ENCODE assay signal across 23 cellular contexts in the genomic region with DNA sequence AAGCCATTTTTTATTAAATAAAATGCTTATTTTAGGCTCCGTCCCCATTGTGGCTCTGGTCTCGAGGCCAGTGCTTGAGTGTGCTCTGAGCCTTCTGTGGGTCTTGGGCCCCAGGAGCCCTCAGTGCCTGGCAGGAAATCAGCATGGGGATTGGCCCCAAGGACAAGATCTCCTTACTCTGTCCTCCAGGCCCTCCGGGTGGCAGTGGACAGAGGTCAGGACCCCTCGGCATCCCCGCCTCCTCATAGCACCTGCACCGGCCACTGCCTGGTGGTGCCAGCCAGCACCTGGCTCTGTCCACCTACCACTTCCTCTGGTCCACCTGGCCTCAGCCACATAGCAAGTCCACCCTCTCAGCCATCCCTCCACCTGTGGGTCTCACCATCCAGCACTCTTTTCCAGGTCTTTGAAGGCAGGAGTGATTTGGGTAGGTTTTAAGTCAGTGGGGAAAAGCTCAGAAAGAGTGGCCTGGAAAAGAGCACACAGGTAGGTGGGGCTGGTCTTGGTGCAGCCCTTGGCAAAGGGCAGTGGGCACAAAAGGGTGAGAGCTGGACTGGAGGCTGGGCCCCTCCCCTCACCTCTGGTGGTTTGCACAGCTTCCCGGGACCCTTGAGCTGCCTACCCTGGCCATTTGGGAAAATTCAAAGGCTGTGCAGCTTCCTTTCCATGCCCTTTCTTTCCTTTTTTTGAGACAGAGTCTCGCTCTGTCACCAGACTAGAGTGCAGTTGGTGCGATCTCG. TPM values are rescaled to one million over a fixed set of nuclear protein-coding genes. Genes with fewer than 3 reads are reported as not detected.
A peak's percentile ranks its signal among the peaks of the same experiment; 100 is the strongest.
DNase-seq lines count a peak whose midpoint lies in the region; ATAC-seq and TF ChIP-seq lines count a peak whose summit lies in the region.
"Had no signal": no experiment of that assay in that cellular context is flagged by ENCODE, and none has a peak within 500 bp of the region (broad histone marks: within the 10 kb centered on the region; RNA-seq: fewer than 3 reads in every experiment).

No MANE protein-coding gene starts in this region.

- H3K27me3 ChIP-seq in Loucy (ENCODE audit: insufficient read depth, low read length, poor library complexity, severe bottlenecking): peaks cover 13% of the 10 kb centered on the region
- peaks cover 22 to 40% (median 40%) of the 10 kb centered on the region in 3 donors for H3K27me3 ChIP-seq in sigmoid colon

- no peaks in the 10 kb centered on the region for H3K9me3 ChIP-seq in Loucy (ENCODE audit: insufficient read depth, low read depth, low read length)
- H3K9me3 ChIP-seq in sigmoid colon: no peaks in the 10 kb centered on the region

- TF ChIP-seq POLR2A in sigmoid colon (IDR thresholded peaks at IDR 0.05) (no peak), GM18505 (IDR thresholded peaks at IDR 0.05; ENCODE audit: borderline replicate concordance, extremely low read depth, insufficient read depth, insufficient read length) (no peak)

- H3K36me3 ChIP-seq in Loucy (ENCODE audit: insufficient read depth, low read length): peaks cover under 1% of the 10 kb centered on the region; the same call in 1 of the 2 replicates
- H3K36me3 ChIP-seq in sigmoid colon: no peaks in the 10 kb centered on the region
- H3K36me3 ChIP-seq: cardiac muscle cell had no signal

- H3K4me3 ChIP-seq in Loucy (ENCODE audit: low read length, poor library complexity, severe bottlenecking) (peak overlapping the region; percentile 79), sigmoid colon (peak overlapping the region in 2 of 4 donors; percentile 31 to 40)
- H3K4me3 ChIP-seq: cardiac muscle cell had no signal

- peaks cover 62% of the 10 kb centered on the region for H3K79me2 ChIP-seq in Loucy (ENCODE audit: insufficient read depth, low read length)

- WGBS in sigmoid colon, 2 donors: 95 to 96% methylated on average over 10 of the region's 10 CpGs

- TF ChIP-seq CTCF in Loucy (conservative IDR thresholded peaks at IDR 0.05; ENCODE audit: low read length) (no peak), VCaP (conservative IDR thresholded peaks at IDR 0.05) (no peak), sigmoid colon (IDR thresholded peaks at IDR 0.05) (no peak)

- H3K4me2 ChIP-seq in Loucy (ENCODE audit: low read depth, low read length, poor library complexity, severe bottlenecking): peak overlapping the region; percentile 87

- DNase-seq in iPS-NIHi11 (ENCODE audit: low spot score) (peak; percentile 2), posterior vena cava (ENCODE audit: low spot score) (peak; percentile 45), sigmoid colon (no peak)
- no peak for DNase-seq in activated CD4-positive, alpha-beta T cell treated with anti-CD3 and anti-CD28 coated beads, Interleukin-2, amount 50 U/mL, for 1 hour
- DNase-seq: activated naive CD4-positive, alpha-beta T cell treated with anti-CD3 and anti-CD28 coated beads, Interleukin-2, amount 50 U/mL, for 16 hours; anterior cingulate cortex; C1 segment of cervical spinal cord; COR-L47; DMS53; H7; mesendoderm; NCI-H1105; NCI-H187 treated with DMSO at 0.1 percent for 48 hours; NCI-H2171 treated with DMSO at 0.1 percent for 48 hours; NCI-H526; SIG-M5; SW 1271 had no signal

- H3K9ac ChIP-seq in Loucy (ENCODE audit: low read depth, low read length, poor library complexity, severe bottlenecking): peak overlapping the region; percentile 96

- no peaks in the 10 kb centered on the region for H3K9me2 ChIP-seq in Loucy (replicated peaks; ENCODE audit: low read depth, low read length)

- H3F3A ChIP-seq in Loucy (ENCODE audit: low read depth): 0 out of 2 replicates have a peak, but pooled peaks cover 8% of the 10 kb centered on the region

- H3K4me1 ChIP-seq in Loucy (ENCODE audit: insufficient read depth, low read length, poor library complexity, severe bottlenecking): peaks cover 31% of the 10 kb centered on the region
- H3K4me1 ChIP-seq in sigmoid colon: peaks cover 0 to 19% (median 15%) of the 10 kb centered on the region in 4 donors

- ATAC-seq in GM18505 (IDR thresholded peaks at IDR 0.05; ENCODE audit: unreplicated experiment): no peak
- ATAC-seq: WTC11 had no signal

- H4K20me1 ChIP-seq in Loucy (ENCODE audit: insufficient read depth, low read length, poor library complexity, severe bottlenecking): peaks cover 41% of the 10 kb centered on the region

- H3K27ac ChIP-seq in VCaP (peak overlapping the region; percentile 59; the same call in 1 of the 2 replicates), sigmoid colon (no peak overlapping the region)
- H3K27ac ChIP-seq: cardiac muscle cell had no signal

- intact Hi-C loops in posterior vena cava (cut with DNase I): no loop called here
- intact Hi-C loops in sigmoid colon (cut with DNase I): no loop called here

- H2AFZ ChIP-seq in Loucy (ENCODE audit: low read length): no peak overlapping the region

- TF ChIP-seq EP300 in sigmoid colon (IDR thresholded peaks at IDR 0.05): no peak

RNA-seq across cellular contexts. Expression of a gene that starts 3.5 kb away (rescaled TPM):
- total RNA-seq in posterior vena cava (10 to 100 TPM; 36.4 to 70.1 TPM), sigmoid colon (100 to 1,000 TPM in 1 of 4 donors, 10 to 100 TPM in 3; 38.3 to 129 (median 73.2) TPM)
- 10 to 100 TPM in 2 of 3 donors, 1 to 10 TPM in 1; 3.5 to 63.3 (median 21.6) TPM for polyA plus RNA-seq in sigmoid colon
- polyA plus RNA-seq: keratinocyte had no signal

RNA-seq across cellular contexts. Expression of a gene that starts 41.0 kb away (rescaled TPM):
- 1 to 10 TPM in 1 of 2 donors, under 1 TPM in 1; 0.71 to 1.7 TPM for total RNA-seq in posterior vena cava
- total RNA-seq in sigmoid colon: under 1 TPM in 1 of 4 donors, not detected in 3; 0.14 TPM
- polyA plus RNA-seq in sigmoid colon: 10 to 100 TPM in 1 of 3 donors, 1 to 10 TPM in 2; 2.4 to 16.6 (median 9.7) TPM

RNA-seq across cellular contexts. Expression of a gene that starts 41.7 kb away (rescaled TPM):
- 10 to 100 TPM; 43.5 to 51.1 TPM for total RNA-seq in posterior vena cava
- 10 to 100 TPM; 28.5 to 45.7 (median 31.4) TPM for total RNA-seq in sigmoid colon
- 100 to 1,000 TPM in 2 of 3 donors, 10 to 100 TPM in 1; 84.3 to 131 (median 111) TPM for polyA plus RNA-seq in sigmoid colon

Comparison
In these comparisons a context has a peak if more than half of its experiments do, and no peak if none do; other contexts are left out.
1. DNase-seq: peak in iPS-NIHi11 (single experiment) and posterior vena cava (single experiment); none in activated CD4-positive, alpha-beta T cell treated with anti-CD3 and anti-CD28 coated beads, Interleukin-2, amount 50 U/mL, for 1 hour (single experiment) and sigmoid colon (single experiment).